ENCODE assay signal across 1 cellular context in the genomic region with DNA sequence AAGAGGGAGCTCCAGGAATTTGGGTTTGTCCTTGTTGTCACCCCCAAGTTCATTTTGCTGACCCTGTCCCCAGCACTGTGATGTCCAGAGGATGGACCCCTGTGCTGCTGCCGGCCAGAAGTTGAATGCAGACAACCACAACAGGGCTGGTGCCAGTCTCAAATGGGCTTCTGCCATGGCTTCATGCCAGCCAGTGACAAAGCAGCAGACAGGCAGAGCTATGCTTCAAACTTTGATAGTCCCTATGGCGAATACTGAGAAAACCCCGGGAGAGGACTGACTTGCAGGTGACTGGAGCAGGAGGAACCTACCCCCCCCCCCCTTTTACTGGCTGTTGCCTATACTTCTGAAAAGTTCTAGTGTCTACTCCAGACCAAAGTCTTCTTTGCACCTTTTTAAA.
TF ChIP-seq lines count a peak whose summit lies in the region.

No MANE protein-coding gene starts in this region.

TF ChIP-seq in HepG2, 621 proteins besides CTCF, POLR2A, EP300 and RAD21 (continued from another document):
- TF ChIP-seq, protein P1, sequence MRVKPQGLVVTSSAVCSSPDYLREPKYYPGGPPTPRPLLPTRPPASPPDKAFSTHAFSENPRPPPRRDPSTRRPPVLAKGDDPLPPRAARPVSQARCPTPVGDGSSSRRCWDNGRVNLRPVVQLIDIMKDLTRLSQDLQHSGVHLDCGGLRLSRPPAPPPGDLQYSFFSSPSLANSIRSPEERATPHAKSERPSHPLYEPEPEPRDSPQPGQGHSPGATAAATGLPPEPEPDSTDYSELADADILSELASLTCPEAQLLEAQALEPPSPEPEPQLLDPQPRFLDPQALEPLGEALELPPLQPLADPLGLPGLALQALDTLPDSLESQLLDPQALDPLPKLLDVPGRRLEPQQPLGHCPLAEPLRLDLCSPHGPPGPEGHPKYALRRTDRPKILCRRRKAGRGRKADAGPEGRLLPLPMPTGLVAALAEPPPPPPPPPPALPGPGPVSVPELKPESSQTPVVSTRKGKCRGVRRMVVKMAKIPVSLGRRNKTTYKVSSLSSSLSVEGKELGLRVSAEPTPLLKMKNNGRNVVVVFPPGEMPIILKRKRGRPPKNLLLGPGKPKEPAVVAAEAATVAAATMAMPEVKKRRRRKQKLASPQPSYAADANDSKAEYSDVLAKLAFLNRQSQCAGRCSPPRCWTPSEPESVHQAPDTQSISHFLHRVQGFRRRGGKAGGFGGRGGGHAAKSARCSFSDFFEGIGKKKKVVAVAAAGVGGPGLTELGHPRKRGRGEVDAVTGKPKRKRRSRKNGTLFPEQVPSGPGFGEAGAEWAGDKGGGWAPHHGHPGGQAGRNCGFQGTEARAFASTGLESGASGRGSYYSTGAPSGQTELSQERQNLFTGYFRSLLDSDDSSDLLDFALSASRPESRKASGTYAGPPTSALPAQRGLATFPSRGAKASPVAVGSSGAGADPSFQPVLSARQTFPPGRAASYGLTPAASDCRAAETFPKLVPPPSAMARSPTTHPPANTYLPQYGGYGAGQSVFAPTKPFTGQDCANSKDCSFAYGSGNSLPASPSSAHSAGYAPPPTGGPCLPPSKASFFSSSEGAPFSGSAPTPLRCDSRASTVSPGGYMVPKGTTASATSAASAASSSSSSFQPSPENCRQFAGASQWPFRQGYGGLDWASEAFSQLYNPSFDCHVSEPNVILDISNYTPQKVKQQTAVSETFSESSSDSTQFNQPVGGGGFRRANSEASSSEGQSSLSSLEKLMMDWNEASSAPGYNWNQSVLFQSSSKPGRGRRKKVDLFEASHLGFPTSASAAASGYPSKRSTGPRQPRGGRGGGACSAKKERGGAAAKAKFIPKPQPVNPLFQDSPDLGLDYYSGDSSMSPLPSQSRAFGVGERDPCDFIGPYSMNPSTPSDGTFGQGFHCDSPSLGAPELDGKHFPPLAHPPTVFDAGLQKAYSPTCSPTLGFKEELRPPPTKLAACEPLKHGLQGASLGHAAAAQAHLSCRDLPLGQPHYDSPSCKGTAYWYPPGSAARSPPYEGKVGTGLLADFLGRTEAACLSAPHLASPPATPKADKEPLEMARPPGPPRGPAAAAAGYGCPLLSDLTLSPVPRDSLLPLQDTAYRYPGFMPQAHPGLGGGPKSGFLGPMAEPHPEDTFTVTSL (CRISPR knock-in tag; IDR thresholded peaks at IDR 0.05; ENCODE audit: borderline replicate concordance) = no peak
- TF ChIP-seq, protein P2, sequence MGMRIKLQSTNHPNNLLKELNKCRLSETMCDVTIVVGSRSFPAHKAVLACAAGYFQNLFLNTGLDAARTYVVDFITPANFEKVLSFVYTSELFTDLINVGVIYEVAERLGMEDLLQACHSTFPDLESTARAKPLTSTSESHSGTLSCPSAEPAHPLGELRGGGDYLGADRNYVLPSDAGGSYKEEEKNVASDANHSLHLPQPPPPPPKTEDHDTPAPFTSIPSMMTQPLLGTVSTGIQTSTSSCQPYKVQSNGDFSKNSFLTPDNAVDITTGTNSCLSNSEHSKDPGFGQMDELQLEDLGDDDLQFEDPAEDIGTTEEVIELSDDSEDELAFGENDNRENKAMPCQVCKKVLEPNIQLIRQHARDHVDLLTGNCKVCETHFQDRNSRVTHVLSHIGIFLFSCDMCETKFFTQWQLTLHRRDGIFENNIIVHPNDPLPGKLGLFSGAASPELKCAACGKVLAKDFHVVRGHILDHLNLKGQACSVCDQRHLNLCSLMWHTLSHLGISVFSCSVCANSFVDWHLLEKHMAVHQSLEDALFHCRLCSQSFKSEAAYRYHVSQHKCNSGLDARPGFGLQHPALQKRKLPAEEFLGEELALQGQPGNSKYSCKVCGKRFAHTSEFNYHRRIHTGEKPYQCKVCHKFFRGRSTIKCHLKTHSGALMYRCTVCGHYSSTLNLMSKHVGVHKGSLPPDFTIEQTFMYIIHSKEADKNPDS (CRISPR knock-in tag; IDR thresholded peaks at IDR 0.05) = 0 out of 2 replicates have a peak, but pooled peaks have one; percentile 37
